26 cellular contexts compared by ENCODE assay signal in genomic region chr13:100175803-100176182, GRCh38.
"Had no signal": no experiment of that assay in that cellular context is flagged by ENCODE, and none has a peak within 500 bp of the region (broad histone marks: within the 10 kb centered on the region; RNA-seq: fewer than 3 reads in every experiment).

No MANE protein-coding gene starts in this region.

- H3K4me1 Mint-ChIP-seq: activated naive CD4-positive, alpha-beta T cell treated with anti-CD3 and anti-CD28 coated beads, Interleukin-2, amount 50 U/mL, for 24 hours; immature natural killer cell had no signal

- H3K9me3 ChIP-seq: adrenal gland, esophagus squamous epithelium, gastroesophageal sphincter, heart left ventricle, left lung, neutrophil, ovary, prostate gland, right atrium auricular region, upper lobe of right lung had no signal

- DNase-seq: activated CD4-positive, alpha-beta T cell treated with anti-CD3 and anti-CD28 coated beads, Interleukin-2, amount 50 U/mL, for 1 hour; activated CD4-positive, CD25-positive, alpha-beta regulatory T cell treated with anti-CD3 and anti-CD28 coated beads, Interleukin-2, amount 50 U/mL, for 72 hours; activated CD8-positive, alpha-beta T cell treated with anti-CD3 and anti-CD28 coated beads, Interleukin-2, amount 10 ng/mL, durations not matched to agents 7 days and 5 days; activated gamma-delta T cell treated with Interleukin-2 at 50 U/mL for 16 hours; adrenal gland; cerebellar nuclear complex; endodermal cell; esophagus squamous epithelium; heart left ventricle; immature natural killer cell; left lung; naive thymus-derived CD4-positive, alpha-beta T cell; ovary; stimulated activated CD4-positive, alpha-beta T cell treated with anti-CD3 and anti-CD28 coated beads, Interleukin-4, amount 100 ng/mL, for 4 hours; stimulated activated naive CD8-positive, alpha-beta T cell treated with anti-CD3 and anti-CD28 coated beads, Interleukin-15, Interleukin-2, amounts not matched to agents 100 U/mL and 50 U/mL, for 24 hours; upper lobe of right lung had no signal

- H3K4me1 ChIP-seq: adrenal gland, left lung, prostate gland, right atrium auricular region, upper lobe of right lung had no signal

- H3K27ac ChIP-seq: adrenal gland, coronary artery, esophagus squamous epithelium, gastroesophageal sphincter, heart left ventricle, left lung, neutrophil, ovary, prostate gland, right atrium auricular region, upper lobe of right lung, VCaP had no signal

- H3K27me3 Mint-ChIP-seq: activated naive CD4-positive, alpha-beta T cell treated with anti-CD3 and anti-CD28 coated beads, Interleukin-2, amount 50 U/mL, for 24 hours; naive thymus-derived CD4-positive, alpha-beta T cell had no signal

- H3K9me3 Mint-ChIP-seq: activated naive CD4-positive, alpha-beta T cell treated with anti-CD3 and anti-CD28 coated beads, Interleukin-2, amount 50 U/mL, for 24 hours; immature natural killer cell had no signal

- H3K27ac Mint-ChIP-seq: activated CD8-positive, alpha-beta T cell treated with anti-CD3 and anti-CD28 coated beads, Interleukin-2, amount 10 ng/mL, durations not matched to agents 7 days and 5 days; activated naive CD4-positive, alpha-beta T cell treated with anti-CD3 and anti-CD28 coated beads, Interleukin-2, amount 50 U/mL, for 24 hours; endodermal cell; immature natural killer cell; naive thymus-derived CD4-positive, alpha-beta T cell had no signal

- FAIRE-seq: astrocyte, bronchial epithelial cell had no signal

- H3K27me3 ChIP-seq: adrenal gland, esophagus squamous epithelium, gastroesophageal sphincter, heart left ventricle, left lung, neutrophil, ovary, right atrium auricular region, upper lobe of right lung had no signal

- ATAC-seq: activated CD8-positive, alpha-beta T cell treated with anti-CD3 and anti-CD28 coated beads, Interleukin-2, amount 10 ng/mL, durations not matched to agents 7 days and 5 days; gastroesophageal sphincter; heart left ventricle; left lung; naive thymus-derived CD4-positive, alpha-beta T cell; stimulated activated naive CD8-positive, alpha-beta T cell treated with anti-CD3 and anti-CD28 coated beads, Interleukin-15, Interleukin-2, amounts not matched to agents 100 U/mL and 50 U/mL, for 24 hours; upper lobe of right lung had no signal

- H3K36me3 ChIP-seq: adrenal gland, gastroesophageal sphincter, heart left ventricle, left lung, neutrophil, ovary, prostate gland, right atrium auricular region, upper lobe of right lung had no signal

- H3K4me3 ChIP-seq: adrenal gland, coronary artery, esophagus squamous epithelium, gastroesophageal sphincter, heart left ventricle, left lung, lung, ovary, prostate gland, right atrium auricular region, upper lobe of right lung had no signal

- H3K4me3 Mint-ChIP-seq: activated CD8-positive, alpha-beta T cell treated with anti-CD3 and anti-CD28 coated beads, Interleukin-2, amount 10 ng/mL, durations not matched to agents 7 days and 5 days; activated naive CD4-positive, alpha-beta T cell treated with anti-CD3 and anti-CD28 coated beads, Interleukin-2, amount 50 U/mL, for 24 hours; endodermal cell; immature natural killer cell; naive thymus-derived CD4-positive, alpha-beta T cell had no signal
